ENCODE assay signal across 12 cellular contexts in genomic region chr15:52651114-52651513, GRCh38. TPM values are rescaled to one million over a fixed set of nuclear protein-coding genes. Genes with fewer than 3 reads are reported as not detected.
DNase-seq lines count a peak whose midpoint lies in the region; ATAC-seq and TF ChIP-seq lines count a peak whose summit lies in the region.
"Had no signal": no experiment of that assay in that cellular context is flagged by ENCODE, and none has a peak within 500 bp of the region (broad histone marks: within the 10 kb centered on the region; RNA-seq: fewer than 3 reads in every experiment).

No MANE protein-coding gene starts in this region.

- peak overlapping the region; percentile 62 for H3K4me3 Mint-ChIP-seq in stimulated activated effector memory CD8-positive, alpha-beta T cell treated with anti-CD3 and anti-CD28 coated beads, Interleukin-12 subunit alpha, Interleukin-12 subunit beta, amount 100 ng/mL, for 72 hours
- no peak overlapping the region for H3K4me3 Mint-ChIP-seq in activated CD8-positive, alpha-beta memory T cell treated with anti-CD3 and anti-CD28 coated beads, Interleukin-2, amount 10 ng/mL, durations not matched to agents 7 days and 5 days

- no peak for TF ChIP-seq CTCF in SK-N-SH (IDR thresholded peaks at IDR 0.05)
- TF ChIP-seq CTCF in hepatocyte (IDR thresholded peaks at IDR 0.05; ENCODE audit: poor library complexity) = no peak
- no peak for TF ChIP-seq CTCF in RWPE1 (conservative IDR thresholded peaks at IDR 0.05; ENCODE audit: low read depth)

- H4K20me1 ChIP-seq in SK-N-SH (ENCODE audit: insufficient read depth) (no peaks in the 10 kb centered on the region), hepatocyte (ENCODE audit: insufficient read depth, poor library complexity, severe bottlenecking) (no peaks in the 10 kb centered on the region)

- H3K36me3 ChIP-seq in SK-N-SH (replicated peaks in 1 of 2; ENCODE audit: control insufficient read depth in 1 of 2, insufficient read depth in 2 of 2, low read length in 1 of 2) (peaks cover 0 to 12% of the 10 kb centered on the region in 2 experiments), adipocyte (ENCODE audit: control insufficient read depth, insufficient read depth, low read length, severe bottlenecking) (peaks cover 53% of the 10 kb centered on the region), hepatocyte (replicated peaks; ENCODE audit: insufficient read depth, low read depth) (no peaks in the 10 kb centered on the region)

- H3K27me3 ChIP-seq in SK-N-SH (ENCODE audit: insufficient read depth) (no peaks in the 10 kb centered on the region), adipocyte (replicated peaks; ENCODE audit: control insufficient read depth, insufficient read depth, low read length) (no peaks in the 10 kb centered on the region), hepatocyte (no peaks in the 10 kb centered on the region)
- H3K27me3 ChIP-seq: esophagus muscularis mucosa had no signal

- H3K36me3 Mint-ChIP-seq in stimulated activated effector memory CD8-positive, alpha-beta T cell treated with anti-CD3 and anti-CD28 coated beads, Interleukin-12 subunit alpha, Interleukin-12 subunit beta, amount 100 ng/mL, for 72 hours = peaks cover 37% of the 10 kb centered on the region
- peaks cover 28% of the 10 kb centered on the region for H3K36me3 Mint-ChIP-seq in activated CD8-positive, alpha-beta memory T cell treated with anti-CD3 and anti-CD28 coated beads, Interleukin-2, amount 10 ng/mL, durations not matched to agents 7 days and 5 days

- TF ChIP-seq RAD21 in SK-N-SH (IDR thresholded peaks at IDR 0.05; ENCODE audit: low read length) = no peak

- H3K4me3 ChIP-seq in SK-N-SH (ENCODE audit: low read depth in 2 of 2, low read length in 1 of 2) = peak overlapping the region; percentile 54 to 64
- peak overlapping the region; percentile 77 for H3K4me3 ChIP-seq in adipocyte (ENCODE audit: low read length)
- peak overlapping the region; percentile 19 for H3K4me3 ChIP-seq in hepatocyte

- H3K79me2 ChIP-seq in SK-N-SH (ENCODE audit: insufficient read depth) (no peaks in the 10 kb centered on the region), hepatocyte (peaks cover 3% of the 10 kb centered on the region)

- WGBS in SK-N-SH (ENCODE audit: low lambda C conversion rate) = 82% methylated on average over 1 of the region's 1 CpG
- WGBS in hepatocyte (ENCODE audit: low lambda C conversion rate, missing lambda C conversion rate) = 92% methylated on average over 1 of the region's 1 CpG

- ATAC-seq in SK-N-SH treated with all-trans-retinoic acid at 6 μM for 48 hours = no peak
- ATAC-seq in stimulated activated effector memory CD8-positive, alpha-beta T cell treated with anti-CD3 and anti-CD28 coated beads, Interleukin-12 subunit alpha, Interleukin-12 subunit beta, amount 100 ng/mL, for 72 hours = no peak
- ATAC-seq in activated CD8-positive, alpha-beta memory T cell treated with anti-CD3 and anti-CD28 coated beads, Interleukin-2, amount 10 ng/mL, durations not matched to agents 7 days and 5 days = no peak

- DNase-seq in SK-N-SH (no peak), adipocyte (ENCODE audit: low read depth) (no peak), hepatocyte (ENCODE audit: low spot score) (no peak), RWPE1 (ENCODE audit: low spot score) (no peak), CD1c-positive myeloid dendritic cell (ENCODE audit: extremely low spot score) (no peak)
- DNase-seq in stimulated activated effector memory CD8-positive, alpha-beta T cell treated with anti-CD3 and anti-CD28 coated beads, Interleukin-12 subunit alpha, Interleukin-12 subunit beta, amount 100 ng/mL, for 72 hours (ENCODE audit: low spot score in 2 of 2) = no peak
- DNase-seq in activated CD8-positive, alpha-beta memory T cell treated with anti-CD3 and anti-CD28 coated beads, Interleukin-2, amount 10 ng/mL, durations not matched to agents 7 days and 5 days = no peak
- DNase-seq: KG1; stimulated activated CD4-positive, alpha-beta T cell treated with anti-CD3 and anti-CD28 coated beads, Interleukin-2, amount 100 ng/mL, for 24 hours had no signal

- H3K4me1 ChIP-seq in SK-N-SH (ENCODE audit: control insufficient read depth in 1 of 2, insufficient read depth in 2 of 2, low read depth in 1 of 2, low read length in 1 of 2) = peaks cover 17 to 18% of the 10 kb centered on the region in 2 experiments; a peak in 3 of 4 replicates
- H3K4me1 ChIP-seq in adipocyte (ENCODE audit: control insufficient read depth, insufficient read depth, low read length) = peaks cover 98% of the 10 kb centered on the region
- peaks cover 11% of the 10 kb centered on the region for H3K4me1 ChIP-seq in hepatocyte (ENCODE audit: insufficient read depth)

- H3K4me1 Mint-ChIP-seq in stimulated activated effector memory CD8-positive, alpha-beta T cell treated with anti-CD3 and anti-CD28 coated beads, Interleukin-12 subunit alpha, Interleukin-12 subunit beta, amount 100 ng/mL, for 72 hours = peaks cover 9% of the 10 kb centered on the region
- H3K4me1 Mint-ChIP-seq in activated CD8-positive, alpha-beta memory T cell treated with anti-CD3 and anti-CD28 coated beads, Interleukin-2, amount 10 ng/mL, durations not matched to agents 7 days and 5 days = peaks cover 8% of the 10 kb centered on the region

- peak overlapping the region; percentile 84 for H2AFZ ChIP-seq in SK-N-SH (ENCODE audit: low read depth)
- peak overlapping the region; percentile 41 for H2AFZ ChIP-seq in hepatocyte

- H3K9me3 ChIP-seq in SK-N-SH (no peaks in the 10 kb centered on the region), adipocyte (ENCODE audit: control insufficient read depth, low read length) (no peaks in the 10 kb centered on the region), hepatocyte (ENCODE audit: low read depth) (no peaks in the 10 kb centered on the region)
- H3K9me3 ChIP-seq: esophagus muscularis mucosa had no signal

- POLR2A ChIA-PET in SK-N-SH (lab: Yijun Ruan, JAX) (no interaction called here), RWPE1 (lab: Yijun Ruan, JAX; ENCODE audit: low non-redundant PET) (no interaction called here)

- H3K9me3 Mint-ChIP-seq in stimulated activated effector memory CD8-positive, alpha-beta T cell treated with anti-CD3 and anti-CD28 coated beads, Interleukin-12 subunit alpha, Interleukin-12 subunit beta, amount 100 ng/mL, for 72 hours = no peaks in the 10 kb centered on the region
- no peaks in the 10 kb centered on the region for H3K9me3 Mint-ChIP-seq in activated CD8-positive, alpha-beta memory T cell treated with anti-CD3 and anti-CD28 coated beads, Interleukin-2, amount 10 ng/mL, durations not matched to agents 7 days and 5 days (ENCODE audit: low read depth)

- H3K27ac Mint-ChIP-seq in stimulated activated effector memory CD8-positive, alpha-beta T cell treated with anti-CD3 and anti-CD28 coated beads, Interleukin-12 subunit alpha, Interleukin-12 subunit beta, amount 100 ng/mL, for 72 hours = no peak overlapping the region
- H3K27ac Mint-ChIP-seq in activated CD8-positive, alpha-beta memory T cell treated with anti-CD3 and anti-CD28 coated beads, Interleukin-2, amount 10 ng/mL, durations not matched to agents 7 days and 5 days = no peak overlapping the region

- H3K9me2 ChIP-seq in SK-N-SH (no peaks in the 10 kb centered on the region), hepatocyte (replicated peaks; ENCODE audit: insufficient read depth) (no peaks in the 10 kb centered on the region)

- H3K27ac ChIP-seq in SK-N-SH (ENCODE audit: low read depth in 2 of 2, low read length in 1 of 2) = peak overlapping the region; percentile 81 to 98
- peak overlapping the region; percentile 64 for H3K27ac ChIP-seq in hepatocyte
- H3K27ac ChIP-seq in RWPE1 = no peak overlapping the region
- H3K27ac ChIP-seq: 22Rv1 had no signal

- CTCF ChIA-PET in SK-N-SH (lab: Yijun Ruan, JAX) = interaction anchor here (0.6 to 1.7 kb wide), 4 partner anchors 25 to 394 kb away, joined by 3 to 4 read pairs (median 3); no protein-coding TSS in a partner anchor
- CTCF ChIA-PET in RWPE1 (lab: Yijun Ruan, JAX) = no interaction called here
- CTCF ChIA-PET in activated CD8-positive, alpha-beta memory T cell treated with anti-CD3 and anti-CD28 coated beads, Interleukin-2, amount 10 ng/mL, durations not matched to agents 7 days and 5 days (lab: Charles Lee) = interaction anchor here (1.0 to 2.1 kb wide), 3 partner anchors 9 to 395 kb away, joined by 3 to 6 read pairs (median 3); no protein-coding TSS in a partner anchor

- H3K4me2 ChIP-seq in SK-N-SH (peak overlapping the region; percentile 75), hepatocyte (peak overlapping the region; percentile 71)

- H3K27me3 Mint-ChIP-seq in activated CD8-positive, alpha-beta memory T cell treated with anti-CD3 and anti-CD28 coated beads, Interleukin-2, amount 10 ng/mL, durations not matched to agents 7 days and 5 days = no peaks in the 10 kb centered on the region

- H3K9ac ChIP-seq in SK-N-SH (peak overlapping the region; percentile 70), adipocyte (ENCODE audit: low read length) (peak overlapping the region; percentile 83)

- H3F3A ChIP-seq in SK-N-SH (replicated peaks; ENCODE audit: insufficient read depth) = peaks cover 12% of the 10 kb centered on the region

- no peak for TF ChIP-seq EP300 in SK-N-SH (IDR thresholded peaks at IDR 0.05; ENCODE audit: borderline replicate concordance in 1 of 2, low read depth in 1 of 2, low read length in 1 of 2)

TF ChIP-seq in SK-N-SH, 30 proteins besides CTCF, POLR2A, EP300 and RAD21:
- TF ChIP-seq FOXJ3 (CRISPR knock-in tag; IDR thresholded peaks at IDR 0.05) = no peak
- TF ChIP-seq GABPA (IDR thresholded peaks at IDR 0.05; ENCODE audit: low read depth) = no peak
- TF ChIP-seq YY1 (IDR thresholded peaks at IDR 0.05; ENCODE audit: low read depth) = no peak
TF ChIP-seq in SK-N-SH: peak in this region for 0.

TF ChIP-seq in SK-N-SH treated with all-trans-retinoic acid at 6 μM for 48 hours, 23 proteins besides CTCF, POLR2A, EP300 and RAD21 (continues in another document):
- TF ChIP-seq TOX (CRISPR knock-in tag; IDR thresholded peaks at IDR 0.05; ENCODE audit: borderline replicate concordance) (no peak), CREB5 (CRISPR knock-in tag; IDR thresholded peaks at IDR 0.05; ENCODE audit: low read depth) (no peak), PPARA (CRISPR knock-in tag; IDR thresholded peaks at IDR 0.05; ENCODE audit: borderline replicate concordance) (no peak)

RNA-seq across cellular contexts. Expression of gene ATOSA, which starts 28.1 kb away (rescaled TPM):
- polyA plus RNA-seq in SK-N-SH (2012; rRNA removed) = 7.4 and 10.9 TPM in 2 replicates
- 8.2 and 9.2 TPM in 2 replicates for polyA plus RNA-seq in SK-N-SH (2012; cell fraction: cytosol; rRNA removed)
- polyA plus RNA-seq in SK-N-SH (2012; cell fraction: nucleus; rRNA removed) = 23.1 and 33.3 TPM in 2 replicates
- 26.0 and 31.1 TPM in 2 replicates for total RNA-seq in hepatocyte
- polyA plus RNA-seq in hepatocyte = 6.8 and 9.9 TPM in 2 replicates
- 10 to 100 TPM; 26.0 to 40.5 TPM for total RNA-seq in activated CD8-positive, alpha-beta memory T cell treated with anti-CD3 and anti-CD28 coated beads, Interleukin-2, amount 10 ng/mL, durations not matched to agents 7 days and 5 days

Comparison
In these comparisons a context has a peak if more than half of its experiments do, and no peak if none do; other contexts are left out.
1. H3K4me3 ChIP-seq: peak in every context shown above with its lines; median percentile 77 in adipocyte; 59 in SK-N-SH; 19 in hepatocyte.